25 cellular contexts compared by ENCODE assay signal in the genomic region with DNA sequence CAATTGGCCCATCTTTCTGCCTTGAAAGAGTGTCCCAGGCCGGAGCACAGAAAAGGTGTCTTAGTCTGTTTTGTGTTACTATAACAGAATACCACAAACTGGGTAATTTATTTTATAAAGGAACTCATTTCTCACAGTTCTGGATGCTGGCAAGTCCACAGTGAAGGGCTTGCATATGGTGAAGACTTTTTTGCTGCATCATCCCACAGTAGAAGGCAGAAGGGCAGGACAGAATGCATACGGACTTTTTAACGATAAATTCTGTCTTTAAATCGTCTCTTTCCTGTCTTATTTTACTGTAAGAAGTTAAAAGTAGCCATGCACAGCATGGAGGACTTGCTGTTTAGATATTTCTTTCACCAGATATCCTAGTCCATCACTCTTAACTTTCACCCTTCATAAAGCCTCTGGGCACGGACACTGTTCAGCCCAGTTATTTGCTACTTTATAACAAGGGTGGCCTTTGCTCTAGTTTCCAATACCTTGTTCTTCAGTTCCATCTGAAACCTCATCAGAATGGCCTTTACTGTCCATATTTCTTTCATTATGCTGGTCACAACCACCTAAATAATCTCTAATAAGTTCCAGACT. TPM values are rescaled to one million over a fixed set of nuclear protein-coding genes. Genes with fewer than 3 reads are reported as not detected.
A peak's percentile ranks its signal among the peaks of the same experiment; 100 is the strongest.
DNase-seq lines count a peak whose midpoint lies in the region; ATAC-seq and TF ChIP-seq lines count a peak whose summit lies in the region.
"Had no signal": no experiment of that assay in that cellular context is flagged by ENCODE, and none has a peak within 500 bp of the region (broad histone marks: within the 10 kb centered on the region; RNA-seq: fewer than 3 reads in every experiment).

No MANE protein-coding gene starts in this region.

- no peak overlapping the region for H3K4me3 Mint-ChIP-seq in WTC11
- H3K4me3 Mint-ChIP-seq in activated CD4-positive, alpha-beta memory T cell treated with anti-CD3 and anti-CD28 coated beads, Interleukin-2, amount 10 ng/mL, durations not matched to agents 7 days and 5 days = no peak overlapping the region
- H3K4me3 Mint-ChIP-seq: activated naive CD4-positive, alpha-beta T cell treated with anti-CD3 and anti-CD28 coated beads, Interleukin-2, amount 10 ng/mL, durations not matched to agents 7 days and 5 days; memory B cell; naive thymus-derived CD4-positive, alpha-beta T cell; stimulated activated memory B cell treated with anti-CD40 and anti-IgM and Interleukin-4, amounts not matched to agents 10 μg/mL and 1 μg/mL and 100 μg/mL, for 72 hours had no signal

- peak overlapping the region; percentile 25; the same call in 1 of the 2 replicates for H3K27ac Mint-ChIP-seq in WTC11
- no peak overlapping the region for H3K27ac Mint-ChIP-seq in activated CD4-positive, alpha-beta memory T cell treated with anti-CD3 and anti-CD28 coated beads, Interleukin-2, amount 10 ng/mL, durations not matched to agents 7 days and 5 days
- H3K27ac Mint-ChIP-seq: activated naive CD4-positive, alpha-beta T cell treated with anti-CD3 and anti-CD28 coated beads, Interleukin-2, amount 10 ng/mL, durations not matched to agents 7 days and 5 days; memory B cell; stimulated activated memory B cell treated with anti-CD40 and anti-IgM and Interleukin-4, amounts not matched to agents 10 μg/mL and 1 μg/mL and 100 μg/mL, for 72 hours had no signal

- H3K4me1 Mint-ChIP-seq in WTC11 = no peaks in the 10 kb centered on the region
- H3K4me1 Mint-ChIP-seq in activated CD4-positive, alpha-beta memory T cell treated with anti-CD3 and anti-CD28 coated beads, Interleukin-2, amount 10 ng/mL, durations not matched to agents 7 days and 5 days = no peaks in the 10 kb centered on the region
- H3K4me1 Mint-ChIP-seq: activated naive CD4-positive, alpha-beta T cell treated with anti-CD3 and anti-CD28 coated beads, Interleukin-2, amount 10 ng/mL, durations not matched to agents 7 days and 5 days; memory B cell; stimulated activated memory B cell treated with anti-CD40 and anti-IgM and Interleukin-4, amounts not matched to agents 10 μg/mL and 1 μg/mL and 100 μg/mL, for 72 hours had no signal

- no peaks in the 10 kb centered on the region for H3K36me3 Mint-ChIP-seq in WTC11
- no peaks in the 10 kb centered on the region for H3K36me3 Mint-ChIP-seq in activated CD4-positive, alpha-beta memory T cell treated with anti-CD3 and anti-CD28 coated beads, Interleukin-2, amount 10 ng/mL, durations not matched to agents 7 days and 5 days (ENCODE audit: low read depth)
- H3K36me3 Mint-ChIP-seq: activated naive CD4-positive, alpha-beta T cell treated with anti-CD3 and anti-CD28 coated beads, Interleukin-2, amount 10 ng/mL, durations not matched to agents 7 days and 5 days had no signal

- H3K4me3 ChIP-seq in left ventricle myocardium inferior = no peak overlapping the region
- no peak overlapping the region for H3K4me3 ChIP-seq in right cardiac atrium (ENCODE audit: low read length)
- H3K4me3 ChIP-seq in lung = no peak overlapping the region
- no peak overlapping the region for H3K4me3 ChIP-seq in spleen
- H3K4me3 ChIP-seq: BLaER1 treated with 17β-estradiol and CSF1 and Interleukin-3, amounts not matched to agents 10 nM and 100 nM; suprapubic skin; uterus had no signal

- H3K36me3 ChIP-seq in left ventricle myocardium inferior (peaks cover 7% of the 10 kb centered on the region), lung (ENCODE audit: control insufficient read depth in 2 of 2, insufficient read depth in 2 of 2, low read length in 2 of 2) (peaks cover 0 to 5% of the 10 kb centered on the region in 2 donors), spleen (peaks cover 0 to 52% (median 3%) of the 10 kb centered on the region in 6 donors)
- H3K36me3 ChIP-seq: suprapubic skin, uterus had no signal

- POLR2A ChIA-PET in WTC11 (lab: Charles Lee) = no interaction called here
- POLR2A ChIA-PET in activated CD4-positive, alpha-beta memory T cell treated with anti-CD3 and anti-CD28 coated beads, Interleukin-2, amount 10 ng/mL, durations not matched to agents 7 days and 5 days (lab: Charles Lee) = no interaction called here

- DNase-seq in left ventricle myocardium inferior (no peak), right cardiac atrium (no peak), WTC11 (ENCODE audit: low spot score) (no peak), lung (ENCODE audit: low spot score) (no peak), spleen (no peak), cerebellar cortex (ENCODE audit: low spot score) (no peak), NCI-H1930 (lab: John Stamatoyannopoulos, UW) (no peak)
- no peak for DNase-seq in activated CD4-positive, alpha-beta memory T cell treated with anti-CD3 and anti-CD28 coated beads, Interleukin-2, amount 10 ng/mL, durations not matched to agents 7 days and 5 days
- DNase-seq: activated CD4-positive, alpha-beta T cell treated with anti-CD3 and anti-CD28 coated beads for 1 hour; activated naive CD4-positive, alpha-beta T cell treated with anti-CD3 and anti-CD28 coated beads, Interleukin-2, amount 10 ng/mL, durations not matched to agents 7 days and 5 days; activated T-cell treated with anti-CD3 and anti-CD28 coated beads, Interleukin-2, amount 50 U/mL, for 48 hours; Calu3; caudate nucleus; foreskin melanocyte; naive thymus-derived CD4-positive, alpha-beta T cell; NCI-H2171; NCI-H526; posterior cingulate gyrus; stimulated activated CD4-positive, alpha-beta T cell treated with anti-CD3 and anti-CD28 coated beads, Interleukin-2, amount 100 ng/mL, for 24 hours; T1000; uterus had no signal

- intact Hi-C loops in left ventricle myocardium inferior (cut with micrococcal nuclease) = no loop called here
- intact Hi-C loops in right cardiac atrium (cut with DNase I) = no loop called here
- intact Hi-C loops in spleen (cut with DNase I; ENCODE audit: low total_unique reads) = no loop called here

- peaks cover 36% of the 10 kb centered on the region for H3K4me1 ChIP-seq in left ventricle myocardium inferior
- H3K4me1 ChIP-seq in right cardiac atrium (ENCODE audit: control insufficient read depth, insufficient read depth, low read length) = peaks cover 2% of the 10 kb centered on the region
- H3K4me1 ChIP-seq in lung (ENCODE audit: control insufficient read depth in 2 of 2, insufficient read depth in 2 of 2, low read length in 2 of 2) = peaks cover 0 to 23% of the 10 kb centered on the region in 2 donors
- peaks cover 0 to 36% (median 18%) of the 10 kb centered on the region in 6 donors for H3K4me1 ChIP-seq in spleen
- H3K4me1 ChIP-seq: suprapubic skin, uterus had no signal

- WGBS in right cardiac atrium = 86% methylated on average over 5 of the region's 5 CpGs
- 64 to 85% methylated on average over 5 of the region's 5 CpGs for WGBS in lung, 2 donors
- 69 to 90% (median 80%) methylated on average over 5 of the region's 5 CpGs for WGBS in spleen, 5 donors

- H3K9me3 ChIP-seq in left ventricle myocardium inferior (replicated peaks) (no peaks in the 10 kb centered on the region), right cardiac atrium (ENCODE audit: control insufficient read depth, low read length) (no peaks in the 10 kb centered on the region), lung (ENCODE audit: control insufficient read depth in 2 of 2, insufficient read depth in 1 of 2, low read length in 1 of 2) (no peaks in the 10 kb centered on the region), spleen (peaks cover 0 to 6% (median 0%) of the 10 kb centered on the region in 8 donors)
- H3K9me3 ChIP-seq: suprapubic skin, uterus had no signal

- H3K27me3 ChIP-seq in left ventricle myocardium inferior (ENCODE audit: low read depth) (no peaks in the 10 kb centered on the region), right cardiac atrium (ENCODE audit: control insufficient read depth, insufficient read depth) (no peaks in the 10 kb centered on the region), lung (ENCODE audit: control insufficient read depth, insufficient read depth) (no peaks in the 10 kb centered on the region), spleen (replicated peaks in 1 of 7) (no peaks in the 10 kb centered on the region)
- H3K27me3 ChIP-seq: BLaER1 treated with 17β-estradiol and CSF1 and Interleukin-3, amounts not matched to agents 10 nM and 100 nM; suprapubic skin; uterus had no signal

- no peak for ATAC-seq in right cardiac atrium
- no peak for ATAC-seq in WTC11
- no peak for ATAC-seq in lung (ENCODE audit: insufficient read depth, low FRiP score)
- ATAC-seq: stimulated activated memory B cell treated with anti-CD40 and anti-IgM and Interleukin-4, amounts not matched to agents 10 μg/mL and 1 μg/mL and 100 μg/mL, for 72 hours had no signal

- no peak for TF ChIP-seq CTCF in left ventricle myocardium inferior (IDR thresholded peaks at IDR 0.05; ENCODE audit: borderline replicate concordance)
- no peak for TF ChIP-seq CTCF in WTC11 (IDR thresholded peaks at IDR 0.05)
- TF ChIP-seq CTCF in lung (IDR thresholded peaks at IDR 0.05; ENCODE audit: control extremely low read depth, extremely low read depth) = no peak
- TF ChIP-seq CTCF in spleen (IDR thresholded peaks at IDR 0.05 in 8 of 11, conservative IDR thresholded peaks at IDR 0.05 in 3 of 11) = no peak

- CTCF ChIA-PET in WTC11 (lab: Charles Lee) = interaction anchor here (0.8 kb wide), 1 partner anchor 10 kb away, joined by 3 read pairs; the partner anchor contains the start of gene EIF1B
- CTCF ChIA-PET in activated CD4-positive, alpha-beta memory T cell treated with anti-CD3 and anti-CD28 coated beads, Interleukin-2, amount 10 ng/mL, durations not matched to agents 7 days and 5 days (lab: Charles Lee) = no interaction called here

- peaks cover 9% of the 10 kb centered on the region; the same call in 1 of the 2 replicates for H3K9me3 Mint-ChIP-seq in WTC11
- no peaks in the 10 kb centered on the region for H3K9me3 Mint-ChIP-seq in activated CD4-positive, alpha-beta memory T cell treated with anti-CD3 and anti-CD28 coated beads, Interleukin-2, amount 10 ng/mL, durations not matched to agents 7 days and 5 days
- H3K9me3 Mint-ChIP-seq: activated naive CD4-positive, alpha-beta T cell treated with anti-CD3 and anti-CD28 coated beads, Interleukin-2, amount 10 ng/mL, durations not matched to agents 7 days and 5 days; stimulated activated memory B cell treated with anti-CD40 and anti-IgM and Interleukin-4, amounts not matched to agents 10 μg/mL and 1 μg/mL and 100 μg/mL, for 72 hours had no signal

- H3K27ac ChIP-seq in left ventricle myocardium inferior (replicated peaks) (peak overlapping the region; percentile 38), right cardiac atrium (ENCODE audit: low read length) (no peak overlapping the region), lung (ENCODE audit: low read depth in 1 of 2, low read length in 1 of 2) (peak overlapping the region; percentile 16 to 53), spleen (peak overlapping the region in 7 of 8 donors; percentile 18 to 81 (median 71))
- H3K27ac ChIP-seq: suprapubic skin, uterus had no signal

- no peaks in the 10 kb centered on the region for H3K27me3 Mint-ChIP-seq in WTC11 (ENCODE audit: low read depth)
- no peaks in the 10 kb centered on the region for H3K27me3 Mint-ChIP-seq in activated CD4-positive, alpha-beta memory T cell treated with anti-CD3 and anti-CD28 coated beads, Interleukin-2, amount 10 ng/mL, durations not matched to agents 7 days and 5 days
- H3K27me3 Mint-ChIP-seq: activated naive CD4-positive, alpha-beta T cell treated with anti-CD3 and anti-CD28 coated beads, Interleukin-2, amount 10 ng/mL, durations not matched to agents 7 days and 5 days; memory B cell; naive thymus-derived CD4-positive, alpha-beta T cell; stimulated activated memory B cell treated with anti-CD40 and anti-IgM and Interleukin-4, amounts not matched to agents 10 μg/mL and 1 μg/mL and 100 μg/mL, for 72 hours had no signal

- no peak for TF ChIP-seq POLR2A in spleen (IDR thresholded peaks at IDR 0.05)

RNA-seq across cellular contexts. Expression of gene EIF1B, which starts 10.3 kb away (rescaled TPM):
- 416 TPM for total RNA-seq in left ventricle myocardium inferior
- total RNA-seq in right cardiac atrium = 100 to 1,000 TPM; 186 to 284 (median 246) TPM
- 367 TPM for polyA plus RNA-seq in right cardiac atrium
- 82.0 to 93.2 TPM (median 90.6 TPM) in 3 replicates for total RNA-seq in WTC11 (2021)
- 10 to 100 TPM; 43.4 to 55.9 TPM for total RNA-seq in lung
- 10 to 100 TPM; 45.7 to 84.6 TPM for polyA plus RNA-seq in lung
- 10 to 100 TPM; 46.0 to 65.1 (median 54.1) TPM for total RNA-seq in spleen
- 10 to 100 TPM; 45.8 to 82.9 (median 51.1) TPM for polyA plus RNA-seq in spleen
- 10 to 100 TPM; 39.2 to 41.9 TPM for total RNA-seq in activated CD4-positive, alpha-beta memory T cell treated with anti-CD3 and anti-CD28 coated beads, Interleukin-2, amount 10 ng/mL, durations not matched to agents 7 days and 5 days
